In the genomic region with DNA sequence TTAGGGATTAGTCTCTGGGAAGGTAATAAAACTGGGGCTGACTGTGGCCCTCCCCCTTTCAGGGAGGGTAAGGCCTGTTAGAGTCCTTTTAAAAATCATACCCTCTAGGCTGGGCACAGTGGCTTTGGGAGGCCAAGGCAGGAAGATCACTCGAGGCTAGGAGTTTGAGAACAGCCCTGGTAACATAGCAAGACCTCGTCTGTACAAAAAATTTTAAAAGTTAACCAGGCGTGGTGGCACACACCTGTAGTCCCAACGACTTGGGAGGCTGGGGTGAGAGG, we compare ENCODE assay signal across 12 cellular contexts.
DNase-seq lines count a peak whose midpoint lies in the region; ATAC-seq and TF ChIP-seq lines count a peak whose summit lies in the region.
"Had no signal": no experiment of that assay in that cellular context is flagged by ENCODE, and none has a peak within 500 bp of the region (broad histone marks: within the 10 kb centered on the region; RNA-seq: fewer than 3 reads in every experiment).

No MANE protein-coding gene starts in this region.

- intact Hi-C loops in CD4-positive, alpha-beta memory T cell (cut with micrococcal nuclease): no loop called here
- intact Hi-C loops in dendritic cell treated with granulocyte-macrophage colony-stimulating factor and Interleukin-4, amounts not matched to agents 40 ng/mL and 50 ng/mL, for 4 days (cut with micrococcal nuclease): no loop called here
- intact Hi-C loops in psoas muscle (cut with DNase I): no loop called here

- no peak overlapping the region for H3K27ac ChIP-seq in CD4-positive, alpha-beta memory T cell (ENCODE audit: low read depth, low read length)
- H3K27ac ChIP-seq in HUES64 (ENCODE audit: low read depth, low read length) (peak overlapping the region; percentile 94; the same call in 1 of the 2 replicates), psoas muscle (peak overlapping the region; percentile 93)

- H3K9ac ChIP-seq in HUES64 (ENCODE audit: low read depth, low read length): no peak overlapping the region; the same call in 1 of the 2 replicates

- POLR2A ChIA-PET in CD4-positive, alpha-beta memory T cell (lab: Charles Lee; ENCODE audit: partially characterized antibody): no interaction called here

- H3K36me3 Mint-ChIP-seq in CD4-positive, alpha-beta memory T cell: peaks cover 21 to 70% of the 10 kb centered on the region in 2 donors
- peaks cover 100% of the 10 kb centered on the region for H3K36me3 Mint-ChIP-seq in dendritic cell treated with granulocyte-macrophage colony-stimulating factor and Interleukin-4, amounts not matched to agents 40 ng/mL and 50 ng/mL, for 4 days (ENCODE audit: low read depth)

- H3K4me1 Mint-ChIP-seq in CD4-positive, alpha-beta memory T cell: peaks cover 3 to 18% (median 6%) of the 10 kb centered on the region in 4 donors
- peaks cover 92% of the 10 kb centered on the region for H3K4me1 Mint-ChIP-seq in dendritic cell treated with granulocyte-macrophage colony-stimulating factor and Interleukin-4, amounts not matched to agents 40 ng/mL and 50 ng/mL, for 4 days (ENCODE audit: low read depth)

- H3K4me3 ChIP-seq in CD4-positive, alpha-beta memory T cell (ENCODE audit: low read length in 2 of 2): no peak overlapping the region
- H3K4me3 ChIP-seq in HUES64 (ENCODE audit: low read length): no peak overlapping the region
- H3K4me3 ChIP-seq in psoas muscle: no peak overlapping the region

- TF ChIP-seq CTCF in psoas muscle (IDR thresholded peaks at IDR 0.05): no peak

- DNase-seq in CD4-positive, alpha-beta memory T cell: no peak
- DNase-seq in psoas muscle (no peak), NCI-H774 (lab: John Stamatoyannopoulos, UW) (no peak), NCI-H82 treated with DMSO at 0.1 percent for 48 hours (lab: John Stamatoyannopoulos, UW; ENCODE audit: unreplicated experiment) (no peak), iPS-NIHi7 (ENCODE audit: extremely low spot score) (no peak)
- DNase-seq: DMS 273 treated with DMSO at 0.1 percent for 48 hours; KBM-7; NCI-H2081 treated with DMSO at 0.1 percent for 48 hours; stimulated activated CD4-positive, alpha-beta T cell treated with anti-CD3 and anti-CD28 coated beads, Interleukin-4, amount 100 ng/mL, for 1 hour had no signal

- no peak for ATAC-seq in psoas muscle
- ATAC-seq in HG03108 (IDR thresholded peaks at IDR 0.05; ENCODE audit: unreplicated experiment): no peak

- peak overlapping the region in 5 of 7 donors; percentile 30 to 60 (median 46) for H3K27ac Mint-ChIP-seq in CD4-positive, alpha-beta memory T cell
- peak overlapping the region; percentile 94 for H3K27ac Mint-ChIP-seq in dendritic cell treated with granulocyte-macrophage colony-stimulating factor and Interleukin-4, amounts not matched to agents 40 ng/mL and 50 ng/mL, for 4 days

- no peak overlapping the region for H3K4me3 Mint-ChIP-seq in CD4-positive, alpha-beta memory T cell
- H3K4me3 Mint-ChIP-seq in dendritic cell treated with granulocyte-macrophage colony-stimulating factor and Interleukin-4, amounts not matched to agents 40 ng/mL and 50 ng/mL, for 4 days: no peak overlapping the region

- no peaks in the 10 kb centered on the region for H3K27me3 Mint-ChIP-seq in CD4-positive, alpha-beta memory T cell
- no peaks in the 10 kb centered on the region for H3K27me3 Mint-ChIP-seq in dendritic cell treated with granulocyte-macrophage colony-stimulating factor and Interleukin-4, amounts not matched to agents 40 ng/mL and 50 ng/mL, for 4 days

- WGBS in HUES64: 88% methylated on average over 4 of the region's 4 CpGs
- 88 to 92% (median 91%) methylated on average over 4 of the region's 4 CpGs for WGBS in psoas muscle, 3 donors

- CTCF ChIA-PET in CD4-positive, alpha-beta memory T cell (lab: Charles Lee; ENCODE audit: partially characterized antibody): no interaction called here

- no peaks in the 10 kb centered on the region for H3K27me3 ChIP-seq in CD4-positive, alpha-beta memory T cell (ENCODE audit: insufficient read depth, low read length)
- no peaks in the 10 kb centered on the region for H3K27me3 ChIP-seq in HUES64 (ENCODE audit: insufficient read depth, low read length)
- no peaks in the 10 kb centered on the region for H3K27me3 ChIP-seq in psoas muscle (ENCODE audit: insufficient read depth in 3 of 3, low read length in 2 of 3)

- no peaks in the 10 kb centered on the region for H3K9me3 ChIP-seq in CD4-positive, alpha-beta memory T cell (ENCODE audit: control insufficient read depth in 1 of 2, low read length in 2 of 2)
- H3K9me3 ChIP-seq in HUES64 (ENCODE audit: insufficient read depth, low read depth, low read length): no peaks in the 10 kb centered on the region
- H3K9me3 ChIP-seq in psoas muscle: no peaks in the 10 kb centered on the region

- H3K4me1 ChIP-seq in CD4-positive, alpha-beta memory T cell (ENCODE audit: insufficient read depth, low read length): no peaks in the 10 kb centered on the region
- H3K4me1 ChIP-seq in HUES64 (ENCODE audit: insufficient read depth, low read length): peaks cover 33% of the 10 kb centered on the region
- H3K4me1 ChIP-seq in psoas muscle: peaks cover 85% of the 10 kb centered on the region

- H3K36me3 ChIP-seq in CD4-positive, alpha-beta memory T cell (ENCODE audit: insufficient read depth, low read length): peaks cover 78% of the 10 kb centered on the region
- no peaks in the 10 kb centered on the region for H3K36me3 ChIP-seq in HUES64 (ENCODE audit: insufficient read depth, low read length)
- H3K36me3 ChIP-seq in psoas muscle (ENCODE audit: insufficient read depth in 1 of 2, low read depth in 1 of 2): no peaks in the 10 kb centered on the region

- no peaks in the 10 kb centered on the region for H3K9me3 Mint-ChIP-seq in CD4-positive, alpha-beta memory T cell
- no peaks in the 10 kb centered on the region for H3K9me3 Mint-ChIP-seq in dendritic cell treated with granulocyte-macrophage colony-stimulating factor and Interleukin-4, amounts not matched to agents 40 ng/mL and 50 ng/mL, for 4 days
